In the genomic region with DNA sequence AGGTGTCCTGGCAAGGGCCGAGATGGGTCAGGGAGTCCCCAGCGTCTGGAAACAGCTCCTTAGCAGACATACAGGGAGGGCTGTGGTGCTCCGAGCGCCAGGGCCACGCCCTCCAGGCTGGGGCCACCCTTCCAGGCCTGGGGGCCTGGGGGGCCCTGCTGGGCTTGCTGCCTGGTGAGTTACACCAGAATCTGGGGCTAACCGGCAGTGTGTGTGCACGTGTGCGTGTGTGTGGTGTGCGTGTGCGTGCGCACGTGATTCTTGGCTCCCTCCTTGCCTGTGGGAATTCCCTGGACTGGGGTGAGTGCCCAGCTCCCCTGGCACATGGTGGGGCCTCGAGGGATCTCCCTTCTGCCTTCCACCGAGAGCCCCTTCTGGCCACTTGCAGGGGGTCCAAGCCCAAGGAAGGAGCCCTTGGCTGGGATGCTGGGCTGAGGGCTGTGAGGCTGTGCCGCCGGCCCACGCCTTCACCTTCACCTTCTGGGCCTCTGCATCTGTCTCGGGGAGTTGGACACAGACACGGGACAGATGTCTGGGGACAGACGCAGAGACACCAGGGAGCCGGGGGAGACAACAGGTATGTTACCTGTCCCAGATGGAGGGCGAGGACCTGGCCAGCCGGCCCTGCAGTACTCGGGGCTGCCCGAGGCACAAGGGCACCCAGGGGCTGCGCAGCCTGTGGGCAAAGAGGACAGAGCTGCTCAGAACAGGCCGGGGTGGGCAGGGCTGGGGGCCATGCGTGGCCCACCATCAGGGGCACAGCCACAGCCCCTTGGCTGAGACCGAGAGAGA, we compare ENCODE assay signal across 29 cellular contexts. TPM values are rescaled to one million over a fixed set of nuclear protein-coding genes. Genes with fewer than 3 reads are reported as not detected.
"Had no signal": no experiment of that assay in that cellular context is flagged by ENCODE, and none has a peak within 500 bp of the region (broad histone marks: within the 10 kb centered on the region; RNA-seq: fewer than 3 reads in every experiment).

No MANE protein-coding gene starts in this region.

- H3K36me3 ChIP-seq: ascending aorta, MG63, SJCRH30, WERI-Rb-1 had no signal

- DNase-seq: activated CD4-positive, alpha-beta T cell treated with anti-CD3 and anti-CD28 coated beads for 1 hour; activated CD4-positive, alpha-beta T cell treated with anti-CD3 and anti-CD28 coated beads for 48 hours; activated CD4-positive, alpha-beta T cell treated with anti-CD3 and anti-CD28 coated beads, Interleukin-2, amount 50 U/mL, for 4 hours; activated CD4-positive, CD25-positive, alpha-beta regulatory T cell; activated CD8-positive, alpha-beta T cell treated with anti-CD3 and anti-CD28 coated beads, Interleukin-2, amount 10 ng/mL, durations not matched to agents 7 days and 5 days; activated gamma-delta T cell; activated naive CD4-positive, alpha-beta T cell treated with Interleukin-2 at 50 U/mL for 16 hours; activated naive CD8-positive, alpha-beta T cell treated with anti-CD3 and anti-CD28 coated beads, Interleukin-2, amount 10 ng/mL, durations not matched to agents 7 days and 5 days; activated T-cell treated with anti-CD3 and anti-CD28 coated beads, Interleukin-2, amount 50 U/mL, for 24 hours; caudate nucleus; Kasumi-1; KG1; MG63; MV-4-11; NCI-H1092; NCI-H1436 treated with DMSO at 0.1 percent for 48 hours; NCI-H2029; NCI-H510A; NCI-H526; NCI-H748 treated with DMSO at 0.1 percent for 48 hours; OCI-M1; SHP77; SJCRH30; T1000; WERI-Rb-1 had no signal

- FAIRE-seq: bronchial epithelial cell had no signal

- H3K4me3 ChIP-seq: ascending aorta, MG63, SJCRH30, SK-N-MC had no signal

- H3K9me3 ChIP-seq: ascending aorta, MG63, SJCRH30 had no signal

- H3K27ac ChIP-seq: ascending aorta, SJCRH30, SK-N-MC, WERI-Rb-1 had no signal

- H3K27me3 ChIP-seq: ascending aorta, MG63 had no signal

- H3K4me1 ChIP-seq: SJCRH30 had no signal

- ATAC-seq: activated CD8-positive, alpha-beta T cell treated with anti-CD3 and anti-CD28 coated beads, Interleukin-2, amount 10 ng/mL, durations not matched to agents 7 days and 5 days had no signal

RNA-seq across cellular contexts. Expression of a gene that starts 37.2 kb away (rescaled TPM):
- total RNA-seq: RPMI7951 had no signal
